ENCODE assay signal across 8 cellular contexts in genomic region chr14:35855886-35856481, GRCh38. TPM values are rescaled to one million over a fixed set of nuclear protein-coding genes. Genes with fewer than 3 reads are reported as not detected.
DNase-seq lines count a peak whose midpoint lies in the region; ATAC-seq and TF ChIP-seq lines count a peak whose summit lies in the region.

No MANE protein-coding gene starts in this region.

- H3K79me2 ChIP-seq in OCI-LY1 (ENCODE audit: insufficient read depth, low read length): no peaks in the 10 kb centered on the region

- no peak for TF ChIP-seq EP300 in esophagus muscularis mucosa (IDR thresholded peaks at IDR 0.05)

- H3F3A ChIP-seq in OCI-LY1 (ENCODE audit: insufficient read depth, low read length): no peaks in the 10 kb centered on the region

- peaks cover 14% of the 10 kb centered on the region for H3K36me3 ChIP-seq in OCI-LY1 (ENCODE audit: insufficient read depth, low read length)
- H3K36me3 ChIP-seq in esophagus muscularis mucosa: peaks cover 5 to 13% (median 7%) of the 10 kb centered on the region in 4 donors
- H3K36me3 ChIP-seq in aorta (ENCODE audit: control insufficient read depth in 1 of 2, insufficient read depth in 2 of 2, low read length in 1 of 2): peaks cover 0 to 2% of the 10 kb centered on the region in 2 donors

- H3K27me3 ChIP-seq in OCI-LY1 (ENCODE audit: insufficient read depth, low read length) (no peaks in the 10 kb centered on the region), esophagus muscularis mucosa (no peaks in the 10 kb centered on the region), aorta (ENCODE audit: control insufficient read depth in 1 of 2, insufficient read depth in 2 of 2, low read length in 1 of 2) (no peaks in the 10 kb centered on the region)

- peak overlapping the region; percentile 54 for H3K27ac ChIP-seq in OCI-LY1 (ENCODE audit: low read depth, low read length, poor library complexity, severe bottlenecking)
- no peak overlapping the region for H3K27ac ChIP-seq in esophagus muscularis mucosa (replicated peaks in 1 of 4)
- H3K27ac ChIP-seq in aorta (ENCODE audit: low read depth in 1 of 2, low read length in 2 of 2): no peak overlapping the region

- peak overlapping the region; percentile 28; the same call in 1 of the 2 replicates for H3K4me2 ChIP-seq in OCI-LY1 (ENCODE audit: low read length)

- H3K9me2 ChIP-seq in OCI-LY1 (ENCODE audit: low read depth, low read length): no peaks in the 10 kb centered on the region

- H3K9me3 ChIP-seq in OCI-LY1 (ENCODE audit: low read length) (peaks cover 9% of the 10 kb centered on the region), esophagus muscularis mucosa (no peaks in the 10 kb centered on the region), aorta (ENCODE audit: control insufficient read depth, low read length) (no peaks in the 10 kb centered on the region)

- TF ChIP-seq POLR2A in esophagus muscularis mucosa (IDR thresholded peaks at IDR 0.05; ENCODE audit: low read depth): no peak

- WGBS in esophagus muscularis mucosa: 77% methylated on average over 6 of the region's 6 CpGs
- WGBS in aorta, 2 donors: 90 to 92% methylated on average over 6 of the region's 6 CpGs

- intact Hi-C loops in cardiac septum (cut with DNase I) (no loop called here), esophagus muscularis mucosa (cut with DNase I) (no loop called here), aorta (cut with DNase I) (no loop called here)

- H4K20me1 ChIP-seq in OCI-LY1 (ENCODE audit: insufficient read depth, low read length): no peaks in the 10 kb centered on the region

- TF ChIP-seq CTCF in OCI-LY1 (IDR thresholded peaks at IDR 0.05; ENCODE audit: low read length) (no peak; the same call in 1 of the 2 replicates), esophagus muscularis mucosa (IDR thresholded peaks at IDR 0.05) (no peak)

- H3K4me1 ChIP-seq in OCI-LY1 (ENCODE audit: insufficient read depth, low read length, severe bottlenecking): peaks cover 22% of the 10 kb centered on the region
- H3K4me1 ChIP-seq in esophagus muscularis mucosa: peaks cover 0 to 4% (median 0%) of the 10 kb centered on the region in 4 donors
- H3K4me1 ChIP-seq in aorta (ENCODE audit: control insufficient read depth in 1 of 2, insufficient read depth in 2 of 2, low read length in 2 of 2): peaks cover 0 to 3% of the 10 kb centered on the region in 2 donors

- H2AFZ ChIP-seq in OCI-LY1 (ENCODE audit: low read length): no peak overlapping the region

- H3K4me3 ChIP-seq in OCI-LY1 (ENCODE audit: low read depth, low read length, poor library complexity, severe bottlenecking) (no peak overlapping the region), esophagus muscularis mucosa (no peak overlapping the region), aorta (ENCODE audit: low read length in 2 of 2) (no peak overlapping the region)

- DNase-seq in DMS79 (lab: John Stamatoyannopoulos, UW): peak; percentile 13
- no peak for DNase-seq in cardiac septum (ENCODE audit: low spot score)
- DNase-seq in esophagus muscularis mucosa (ENCODE audit: extremely low spot score): no peak
- DNase-seq in aorta: no peak
- DNase-seq in HPDE6-E6E7 (ENCODE audit: extremely low spot score): no peak

- peak; percentile 92 for ATAC-seq in GM19372 (IDR thresholded peaks at IDR 0.05; ENCODE audit: low read depth, unreplicated experiment)
- peak; percentile 92 for ATAC-seq in HG03097 (IDR thresholded peaks at IDR 0.05; ENCODE audit: low FRiP score, unreplicated experiment)
- ATAC-seq in aorta (ENCODE audit: low FRiP score): no peak

- no peak overlapping the region for H3K9ac ChIP-seq in OCI-LY1 (ENCODE audit: low read length)

RNA-seq across cellular contexts. Expression of gene BRMS1L, which starts 29.8 kb away (rescaled TPM):
- 12.1 TPM for total RNA-seq in cardiac septum
- 1 to 10 TPM; 5.0 to 8.0 (median 6.9) TPM for total RNA-seq in esophagus muscularis mucosa
- total RNA-seq in aorta: 10 to 100 TPM; 13.4 to 14.9 TPM
- polyA plus RNA-seq in aorta: 10 to 100 TPM in 1 of 2 donors, 1 to 10 TPM in 1; 9.6 to 20.9 TPM

RNA-seq across cellular contexts. Expression of gene RALGAPA1, which starts 46.9 kb away (rescaled TPM):
- total RNA-seq in cardiac septum: 45.1 TPM
- total RNA-seq in esophagus muscularis mucosa: 10 to 100 TPM; 48.2 to 77.7 (median 52.1) TPM
- total RNA-seq in aorta: 10 to 100 TPM; 90.8 to 91.0 TPM
- 10 to 100 TPM in 1 of 2 donors, 1 to 10 TPM in 1; 5.1 to 21.6 TPM for polyA plus RNA-seq in aorta
